Comparison of ENCODE assay signal across 33 cellular contexts in genomic region chr1:218759795-218760194, GRCh38.
"Had no signal": no experiment of that assay in that cellular context is flagged by ENCODE, and none has a peak within 500 bp of the region (broad histone marks: within the 10 kb centered on the region; RNA-seq: fewer than 3 reads in every experiment).

No MANE protein-coding gene starts in this region.

- H3K27ac Mint-ChIP-seq: activated CD4-positive, alpha-beta memory T cell treated with anti-CD3 and anti-CD28 coated beads for 36 hours; activated CD4-positive, alpha-beta T cell treated with anti-CD3 and anti-CD28 coated beads for 36 hours; activated CD4-positive, alpha-beta T cell treated with anti-CD3 and anti-CD28 coated beads, Interleukin-2, amount 10 ng/mL, durations not matched to agents 24 days and 14 days; activated CD8-positive, alpha-beta memory T cell treated with anti-CD3 and anti-CD28 coated beads, Interleukin-2, amount 10 ng/mL, durations not matched to agents 7 days and 5 days; activated CD8-positive, alpha-beta T cell treated with anti-CD3 and anti-CD28 coated beads, Interleukin-2, amount 10 ng/mL, durations not matched to agents 7 days and 5 days; activated naive CD4-positive, alpha-beta T cell treated with anti-CD3 and anti-CD28 coated beads for 36 hours; activated naive CD4-positive, alpha-beta T cell treated with anti-CD3 and anti-CD28 coated beads, Interleukin-2, amount 50 U/mL, for 24 hours; activated naive CD8-positive, alpha-beta T cell treated with anti-CD3 and anti-CD28 coated beads for 36 hours; activated naive CD8-positive, alpha-beta T cell treated with anti-CD3 and anti-CD28 coated beads, Interleukin-2, amount 50 U/mL, for 24 hours; activated T-helper 1 cell treated with anti-CD3 and anti-CD28 coated beads, Interleukin-12 subunit alpha, Interleukin-12 subunit beta, Interleukin-2, Interleukin-4 antibody, amounts not matched to agents 30 ng/mL and 10 ng/mL and 1 ng/mL, durations not matched to agents 14 hours and 24 hours and 36 hours; activated T-helper 2 cell treated with anti-CD3 and anti-CD28 coated beads, Interferon-gamma antibody, Interleukin-2, Interleukin-4, amounts not matched to agents 10 μg/mL and 5 μg/mL and 100 μg/mL, durations not matched to agents 14 hours and 24 hours and 36 hours; effector memory CD8-positive, alpha-beta T cell; T-helper 17 cell; T-helper 2 cell treated with Interferon-gamma antibody and Interleukin-4, amounts not matched to agents 5 μg/mL and 100 μg/mL, for 36 hours had no signal

- H3K27me3 Mint-ChIP-seq: activated CD4-positive, alpha-beta memory T cell treated with anti-CD3 and anti-CD28 coated beads for 36 hours; activated CD4-positive, alpha-beta T cell treated with anti-CD3 and anti-CD28 coated beads for 36 hours; activated CD4-positive, alpha-beta T cell treated with anti-CD3 and anti-CD28 coated beads, Interleukin-2, amount 10 ng/mL, durations not matched to agents 24 days and 14 days; activated CD8-positive, alpha-beta memory T cell treated with anti-CD3 and anti-CD28 coated beads, Interleukin-2, amount 10 ng/mL, durations not matched to agents 7 days and 5 days; activated naive CD4-positive, alpha-beta T cell treated with anti-CD3 and anti-CD28 coated beads, Interleukin-2, amount 50 U/mL, for 24 hours; activated naive CD8-positive, alpha-beta T cell treated with anti-CD3 and anti-CD28 coated beads for 36 hours; central memory CD8-positive, alpha-beta T cell; effector memory CD8-positive, alpha-beta T cell; T-helper 17 cell had no signal

- H3K4me3 Mint-ChIP-seq: activated CD4-positive, alpha-beta memory T cell treated with anti-CD3 and anti-CD28 coated beads for 36 hours; activated CD4-positive, alpha-beta T cell treated with anti-CD3 and anti-CD28 coated beads for 36 hours; activated CD4-positive, alpha-beta T cell treated with anti-CD3 and anti-CD28 coated beads, Interleukin-2, amount 10 ng/mL, durations not matched to agents 24 days and 14 days; activated CD8-positive, alpha-beta memory T cell treated with anti-CD3 and anti-CD28 coated beads, Interleukin-2, amount 10 ng/mL, durations not matched to agents 7 days and 5 days; activated CD8-positive, alpha-beta T cell treated with anti-CD3 and anti-CD28 coated beads, Interleukin-2, amount 10 ng/mL, durations not matched to agents 7 days and 5 days; activated naive CD4-positive, alpha-beta T cell treated with anti-CD3 and anti-CD28 coated beads for 36 hours; activated naive CD4-positive, alpha-beta T cell treated with anti-CD3 and anti-CD28 coated beads, Interleukin-2, amount 50 U/mL, for 24 hours; activated naive CD8-positive, alpha-beta T cell treated with anti-CD3 and anti-CD28 coated beads for 36 hours; activated naive CD8-positive, alpha-beta T cell treated with anti-CD3 and anti-CD28 coated beads, Interleukin-2, amount 50 U/mL, for 24 hours; activated T-helper 1 cell treated with anti-CD3 and anti-CD28 coated beads, Interleukin-12 subunit alpha, Interleukin-12 subunit beta, Interleukin-2, Interleukin-4 antibody, amounts not matched to agents 30 ng/mL and 10 ng/mL and 1 ng/mL, durations not matched to agents 14 hours and 24 hours and 36 hours; central memory CD8-positive, alpha-beta T cell; effector memory CD8-positive, alpha-beta T cell; T-helper 17 cell; T-helper 2 cell treated with Interferon-gamma antibody and Interleukin-4, amounts not matched to agents 5 μg/mL and 100 μg/mL, for 36 hours had no signal

- DNase-seq: activated CD4-positive, alpha-beta memory T cell treated with anti-CD3 and anti-CD28 coated beads for 36 hours; activated CD4-positive, alpha-beta T cell treated with anti-CD3 and anti-CD28 coated beads for 36 hours; activated CD4-positive, alpha-beta T cell treated with anti-CD3 and anti-CD28 coated beads, Interleukin-2, amount 10 ng/mL, durations not matched to agents 24 days and 14 days; activated CD4-positive, CD25-positive, alpha-beta regulatory T cell; activated CD4-positive, CD25-positive, alpha-beta regulatory T cell treated with anti-CD3 and anti-CD28 coated beads, Interleukin-2, amount 50 U/mL, for 72 hours; activated CD8-positive, alpha-beta memory T cell treated with anti-CD3 and anti-CD28 coated beads, Interleukin-2, amount 10 ng/mL, durations not matched to agents 7 days and 5 days; activated CD8-positive, alpha-beta memory T cell treated with anti-CD3 and anti-CD28 coated beads, Interleukin-2, amount 50 U/mL, for 4 hours; activated CD8-positive, alpha-beta T cell treated with anti-CD3 and anti-CD28 coated beads, Interleukin-2, amount 10 ng/mL, durations not matched to agents 7 days and 5 days; activated effector memory CD4-positive, alpha-beta T cell treated with anti-CD3 and anti-CD28 coated beads, Interleukin-2, amount 50 U/mL, for 16 hours; activated naive CD4-positive, alpha-beta T cell treated with anti-CD3 and anti-CD28 coated beads for 36 hours; activated naive CD8-positive, alpha-beta T cell treated with anti-CD3 and anti-CD28 coated beads for 36 hours; activated naive CD8-positive, alpha-beta T cell treated with anti-CD3 and anti-CD28 coated beads, Interleukin-2, amount 50 U/mL, for 24 hours; activated T-cell treated with anti-CD3 and anti-CD28 coated beads, Interleukin-2, amount 50 U/mL, for 1 hour; activated T-cell treated with anti-CD3 and anti-CD28 coated beads, Interleukin-2, amount 50 U/mL, for 48 hours; adrenal gland; brain microvascular endothelial cell; cortex of kidney; dermis blood vessel endothelial cell; effector CD4-positive, alpha-beta T cell; effector memory CD8-positive, alpha-beta T cell; erythroblast; foreskin melanocyte; heart right ventricle; T-helper 1 cell; T-helper 17 cell; T1000 had no signal

- H3K9me3 ChIP-seq: adrenal gland, esophagus muscularis mucosa, gastroesophageal sphincter had no signal

- H3K36me3 ChIP-seq: adrenal gland, brain microvascular endothelial cell, esophagus muscularis mucosa, gastroesophageal sphincter, heart right ventricle had no signal

- H3K4me1 ChIP-seq: adrenal gland, esophagus muscularis mucosa, gastroesophageal sphincter had no signal

- H3K9me3 Mint-ChIP-seq: activated CD4-positive, alpha-beta memory T cell treated with anti-CD3 and anti-CD28 coated beads for 36 hours; activated CD4-positive, alpha-beta T cell treated with anti-CD3 and anti-CD28 coated beads, Interleukin-2, amount 10 ng/mL, durations not matched to agents 24 days and 14 days; activated naive CD4-positive, alpha-beta T cell treated with anti-CD3 and anti-CD28 coated beads for 36 hours; activated naive CD4-positive, alpha-beta T cell treated with anti-CD3 and anti-CD28 coated beads, Interleukin-2, amount 50 U/mL, for 24 hours; activated naive CD8-positive, alpha-beta T cell treated with anti-CD3 and anti-CD28 coated beads for 36 hours; activated naive CD8-positive, alpha-beta T cell treated with anti-CD3 and anti-CD28 coated beads, Interleukin-2, amount 50 U/mL, for 24 hours; activated T-helper 1 cell treated with anti-CD3 and anti-CD28 coated beads, Interleukin-12 subunit alpha, Interleukin-12 subunit beta, Interleukin-2, Interleukin-4 antibody, amounts not matched to agents 30 ng/mL and 10 ng/mL and 1 ng/mL, durations not matched to agents 14 hours and 24 hours and 36 hours; activated T-helper 2 cell treated with anti-CD3 and anti-CD28 coated beads, Interferon-gamma antibody, Interleukin-2, Interleukin-4, amounts not matched to agents 10 μg/mL and 5 μg/mL and 100 μg/mL, durations not matched to agents 14 hours and 24 hours and 36 hours; T-helper 2 cell treated with Interferon-gamma antibody and Interleukin-4, amounts not matched to agents 5 μg/mL and 100 μg/mL, for 36 hours had no signal

- H3K4me1 Mint-ChIP-seq: activated CD4-positive, alpha-beta T cell treated with anti-CD3 and anti-CD28 coated beads for 36 hours; activated CD4-positive, alpha-beta T cell treated with anti-CD3 and anti-CD28 coated beads, Interleukin-2, amount 10 ng/mL, durations not matched to agents 24 days and 14 days; activated CD8-positive, alpha-beta memory T cell treated with anti-CD3 and anti-CD28 coated beads, Interleukin-2, amount 10 ng/mL, durations not matched to agents 7 days and 5 days; activated naive CD4-positive, alpha-beta T cell treated with anti-CD3 and anti-CD28 coated beads, Interleukin-2, amount 50 U/mL, for 24 hours; activated naive CD8-positive, alpha-beta T cell treated with anti-CD3 and anti-CD28 coated beads for 36 hours; activated naive CD8-positive, alpha-beta T cell treated with anti-CD3 and anti-CD28 coated beads, Interleukin-2, amount 50 U/mL, for 24 hours; central memory CD8-positive, alpha-beta T cell; T-helper 17 cell had no signal

- H3K36me3 Mint-ChIP-seq: activated CD4-positive, alpha-beta memory T cell treated with anti-CD3 and anti-CD28 coated beads for 36 hours; activated CD8-positive, alpha-beta memory T cell treated with anti-CD3 and anti-CD28 coated beads, Interleukin-2, amount 10 ng/mL, durations not matched to agents 7 days and 5 days; activated naive CD4-positive, alpha-beta T cell treated with anti-CD3 and anti-CD28 coated beads, Interleukin-2, amount 50 U/mL, for 24 hours; activated naive CD8-positive, alpha-beta T cell treated with anti-CD3 and anti-CD28 coated beads for 36 hours had no signal

- H3K27me3 ChIP-seq: adrenal gland, brain microvascular endothelial cell, esophagus muscularis mucosa, gastroesophageal sphincter, heart right ventricle had no signal

- H3K4me3 ChIP-seq: adrenal gland, esophagus muscularis mucosa, gastroesophageal sphincter, heart right ventricle had no signal

- ATAC-seq: activated CD4-positive, alpha-beta T cell treated with anti-CD3 and anti-CD28 coated beads for 36 hours; activated CD8-positive, alpha-beta memory T cell treated with anti-CD3 and anti-CD28 coated beads, Interleukin-2, amount 10 ng/mL, durations not matched to agents 7 days and 5 days; activated CD8-positive, alpha-beta T cell treated with anti-CD3 and anti-CD28 coated beads, Interleukin-2, amount 10 ng/mL, durations not matched to agents 7 days and 5 days; activated naive CD8-positive, alpha-beta T cell treated with anti-CD3 and anti-CD28 coated beads, Interleukin-2, amount 50 U/mL, for 24 hours; effector memory CD8-positive, alpha-beta T cell; gastroesophageal sphincter; heart right ventricle; T-helper 17 cell had no signal

- H3K27ac ChIP-seq: adrenal gland, brain microvascular endothelial cell, esophagus muscularis mucosa, gastroesophageal sphincter, heart right ventricle had no signal
